ENCODE assay signal across 1 cellular context in the genomic region with DNA sequence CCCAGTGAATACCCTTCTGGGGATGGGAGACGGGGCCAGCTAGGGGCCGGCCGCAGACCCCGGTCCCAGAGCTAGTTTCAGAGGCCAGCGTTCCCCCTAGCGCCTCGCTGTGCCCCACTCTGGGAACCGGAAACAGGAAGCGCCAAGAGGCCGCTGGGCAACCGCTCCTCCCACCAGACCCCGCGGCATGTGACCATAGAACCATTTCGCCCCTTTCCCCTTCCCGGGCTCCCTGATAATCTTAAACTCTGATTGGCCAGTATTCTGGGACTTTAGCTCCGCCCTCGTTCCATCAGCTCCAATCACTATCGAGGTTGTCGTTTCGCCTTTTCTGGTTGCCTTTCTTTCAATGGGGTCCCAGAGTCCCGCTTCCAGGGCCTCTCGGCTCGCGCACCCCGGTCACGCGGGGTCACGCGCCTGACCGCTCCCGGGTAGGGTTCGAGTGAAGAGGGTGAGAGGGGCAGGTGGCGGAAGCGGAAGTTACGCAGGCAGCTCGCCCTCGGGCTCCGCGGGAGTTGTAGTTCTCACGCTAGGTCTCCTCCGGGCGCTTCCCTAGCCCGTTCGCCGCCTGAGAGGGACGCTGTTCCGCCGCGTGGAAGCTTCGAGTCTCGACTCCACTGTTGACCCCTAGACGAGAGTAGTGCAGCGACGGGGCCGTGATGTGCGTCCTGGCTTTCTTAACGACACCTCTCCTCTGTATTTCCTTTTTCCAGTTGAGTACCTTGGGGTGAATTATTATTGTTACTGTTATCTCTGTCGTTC.
A peak's percentile ranks its signal among the peaks of the same experiment; 100 is the strongest.
TF ChIP-seq lines count a peak whose summit lies in the region.

A gene (minus strand): TSS at position 121 of the 762 bp plus-strand sequence. CDS start 3,241 bp downstream, outside the sequence.

TF ChIP-seq in HepG2, 621 proteins besides CTCF, POLR2A, EP300 and RAD21 (continued from another document and continues in another):
- TF ChIP-seq ZNF83 (CRISPR knock-in tag; IDR thresholded peaks at IDR 0.05; ENCODE audit: borderline replicate concordance) = no peak
- TF ChIP-seq SAFB2 (CRISPR knock-in tag; IDR thresholded peaks at IDR 0.05; ENCODE audit: borderline replicate concordance, low read depth) = 0 out of 2 replicates have a peak, but pooled peaks have one; percentile 46
- no peak for TF ChIP-seq ZFYVE20 (CRISPR knock-in tag; IDR thresholded peaks at IDR 0.05; ENCODE audit: borderline replicate concordance, low read depth)
- TF ChIP-seq SALL2 (CRISPR knock-in tag; IDR thresholded peaks at IDR 0.05) = peak; percentile 89; the same call in 1 of the 2 replicates
- no peak for TF ChIP-seq ZFP62 (CRISPR knock-in tag; IDR thresholded peaks at IDR 0.05)
- peak; percentile 70 for TF ChIP-seq SIX4 (CRISPR knock-in tag; IDR thresholded peaks at IDR 0.05)
- TF ChIP-seq ZNF766 (CRISPR knock-in tag; IDR thresholded peaks at IDR 0.05; ENCODE audit: borderline replicate concordance) = no peak; the same call in 1 of the 2 replicates
- TF ChIP-seq MTA1 (CRISPR knock-in tag; IDR thresholded peaks at IDR 0.05; ENCODE audit: borderline replicate concordance) = peak; percentile 46; the same call in 1 of the 2 replicates
- TF ChIP-seq, protein P1, sequence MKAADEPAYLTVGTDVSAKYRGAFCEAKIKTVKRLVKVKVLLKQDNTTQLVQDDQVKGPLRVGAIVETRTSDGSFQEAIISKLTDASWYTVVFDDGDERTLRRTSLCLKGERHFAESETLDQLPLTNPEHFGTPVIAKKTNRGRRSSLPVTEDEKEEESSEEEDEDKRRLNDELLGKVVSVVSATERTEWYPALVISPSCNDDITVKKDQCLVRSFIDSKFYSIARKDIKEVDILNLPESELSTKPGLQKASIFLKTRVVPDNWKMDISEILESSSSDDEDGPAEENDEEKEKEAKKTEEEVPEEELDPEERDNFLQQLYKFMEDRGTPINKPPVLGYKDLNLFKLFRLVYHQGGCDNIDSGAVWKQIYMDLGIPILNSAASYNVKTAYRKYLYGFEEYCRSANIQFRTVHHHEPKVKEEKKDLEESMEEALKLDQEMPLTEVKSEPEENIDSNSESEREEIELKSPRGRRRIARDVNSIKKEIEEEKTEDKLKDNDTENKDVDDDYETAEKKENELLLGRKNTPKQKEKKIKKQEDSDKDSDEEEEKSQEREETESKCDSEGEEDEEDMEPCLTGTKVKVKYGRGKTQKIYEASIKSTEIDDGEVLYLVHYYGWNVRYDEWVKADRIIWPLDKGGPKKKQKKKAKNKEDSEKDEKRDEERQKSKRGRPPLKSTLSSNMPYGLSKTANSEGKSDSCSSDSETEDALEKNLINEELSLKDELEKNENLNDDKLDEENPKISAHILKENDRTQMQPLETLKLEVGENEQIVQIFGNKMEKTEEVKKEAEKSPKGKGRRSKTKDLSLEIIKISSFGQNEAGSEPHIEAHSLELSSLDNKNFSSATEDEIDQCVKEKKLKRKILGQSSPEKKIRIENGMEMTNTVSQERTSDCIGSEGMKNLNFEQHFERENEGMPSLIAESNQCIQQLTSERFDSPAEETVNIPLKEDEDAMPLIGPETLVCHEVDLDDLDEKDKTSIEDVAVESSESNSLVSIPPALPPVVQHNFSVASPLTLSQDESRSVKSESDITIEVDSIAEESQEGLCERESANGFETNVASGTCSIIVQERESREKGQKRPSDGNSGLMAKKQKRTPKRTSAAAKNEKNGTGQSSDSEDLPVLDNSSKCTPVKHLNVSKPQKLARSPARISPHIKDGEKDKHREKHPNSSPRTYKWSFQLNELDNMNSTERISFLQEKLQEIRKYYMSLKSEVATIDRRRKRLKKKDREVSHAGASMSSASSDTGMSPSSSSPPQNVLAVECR (CRISPR knock-in tag; IDR thresholded peaks at IDR 0.05; ENCODE audit: borderline replicate concordance) = peak; percentile 84; the same call in 1 of the 2 replicates
- 0 out of 2 replicates have a peak, but pooled peaks have one; percentile 34 for TF ChIP-seq MAZ (IDR thresholded peaks at IDR 0.05; ENCODE audit: borderline replicate concordance, low read depth, low read length)
- peak; percentile 63; the same call in 1 of the 2 replicates for TF ChIP-seq MAZ (CRISPR knock-in tag; IDR thresholded peaks at IDR 0.05; ENCODE audit: low read depth)
- TF ChIP-seq, protein P2, sequence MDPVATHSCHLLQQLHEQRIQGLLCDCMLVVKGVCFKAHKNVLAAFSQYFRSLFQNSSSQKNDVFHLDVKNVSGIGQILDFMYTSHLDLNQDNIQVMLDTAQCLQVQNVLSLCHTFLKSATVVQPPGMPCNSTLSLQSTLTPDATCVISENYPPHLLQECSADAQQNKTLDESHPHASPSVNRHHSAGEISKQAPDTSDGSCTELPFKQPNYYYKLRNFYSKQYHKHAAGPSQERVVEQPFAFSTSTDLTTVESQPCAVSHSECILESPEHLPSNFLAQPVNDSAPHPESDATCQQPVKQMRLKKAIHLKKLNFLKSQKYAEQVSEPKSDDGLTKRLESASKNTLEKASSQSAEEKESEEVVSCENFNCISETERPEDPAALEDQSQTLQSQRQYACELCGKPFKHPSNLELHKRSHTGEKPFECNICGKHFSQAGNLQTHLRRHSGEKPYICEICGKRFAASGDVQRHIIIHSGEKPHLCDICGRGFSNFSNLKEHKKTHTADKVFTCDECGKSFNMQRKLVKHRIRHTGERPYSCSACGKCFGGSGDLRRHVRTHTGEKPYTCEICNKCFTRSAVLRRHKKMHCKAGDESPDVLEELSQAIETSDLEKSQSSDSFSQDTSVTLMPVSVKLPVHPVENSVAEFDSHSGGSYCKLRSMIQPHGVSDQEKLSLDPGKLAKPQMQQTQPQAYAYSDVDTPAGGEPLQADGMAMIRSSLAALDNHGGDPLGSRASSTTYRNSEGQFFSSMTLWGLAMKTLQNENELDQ (CRISPR knock-in tag; IDR thresholded peaks at IDR 0.05; ENCODE audit: borderline replicate concordance) = no peak
- no peak for TF ChIP-seq SNRNP70 (IDR thresholded peaks at IDR 0.05; ENCODE audit: low read depth, low read length)
- no peak for TF ChIP-seq ZFP82 (CRISPR knock-in tag; IDR thresholded peaks at IDR 0.05; ENCODE audit: borderline replicate concordance)
- TF ChIP-seq, protein P3, sequence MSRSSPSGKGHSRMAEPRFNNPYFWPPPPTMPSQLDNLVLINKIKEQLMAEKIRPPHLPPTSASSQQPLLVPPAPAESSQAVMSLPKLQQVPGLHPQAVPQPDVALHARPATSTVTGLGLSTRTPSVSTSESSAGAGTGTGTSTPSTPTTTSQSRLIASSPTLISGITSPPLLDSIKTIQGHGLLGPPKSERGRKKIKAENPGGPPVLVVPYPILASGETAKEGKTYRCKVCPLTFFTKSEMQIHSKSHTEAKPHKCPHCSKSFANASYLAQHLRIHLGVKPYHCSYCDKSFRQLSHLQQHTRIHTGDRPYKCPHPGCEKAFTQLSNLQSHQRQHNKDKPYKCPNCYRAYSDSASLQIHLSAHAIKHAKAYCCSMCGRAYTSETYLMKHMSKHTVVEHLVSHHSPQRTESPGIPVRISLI (CRISPR knock-in tag; IDR thresholded peaks at IDR 0.05; ENCODE audit: borderline replicate concordance) = no peak
- peak; percentile 95 for TF ChIP-seq ZNF777 (CRISPR knock-in tag; IDR thresholded peaks at IDR 0.05)
- no peak for TF ChIP-seq ZNF282 (IDR thresholded peaks at IDR 0.05; ENCODE audit: partially characterized antibody)
- no peak for TF ChIP-seq TOPORS (CRISPR knock-in tag; IDR thresholded peaks at IDR 0.05)
- no peak for TF ChIP-seq GLI4 (CRISPR knock-in tag; IDR thresholded peaks at IDR 0.05; ENCODE audit: borderline replicate concordance)
- peak; percentile 88 for TF ChIP-seq ZNF781 (CRISPR knock-in tag; IDR thresholded peaks at IDR 0.05; ENCODE audit: borderline replicate concordance, not compliant biosample characterization)
- no peak for TF ChIP-seq ZNF20 (CRISPR knock-in tag; IDR thresholded peaks at IDR 0.05)
- TF ChIP-seq SCMH1 (CRISPR knock-in tag; IDR thresholded peaks at IDR 0.05; ENCODE audit: borderline replicate concordance) = no peak
- TF ChIP-seq ATM (IDR thresholded peaks at IDR 0.05; ENCODE audit: borderline replicate concordance) = no peak
- no peak for TF ChIP-seq HOXA7 (CRISPR knock-in tag; IDR thresholded peaks at IDR 0.05)
- TF ChIP-seq ZIK1 (CRISPR knock-in tag; IDR thresholded peaks at IDR 0.05; ENCODE audit: borderline replicate concordance, low read depth) = 0 out of 2 replicates have a peak, but pooled peaks have one; percentile 36
- TF ChIP-seq ZMYM2 (CRISPR knock-in tag; IDR thresholded peaks at IDR 0.05) = peak; percentile 74; the same call in 1 of the 2 replicates
- TF ChIP-seq CEBPG (CRISPR knock-in tag; IDR thresholded peaks at IDR 0.05) = no peak; the same call in 1 of the 2 replicates
- TF ChIP-seq POLR2AphosphoS5 (IDR thresholded peaks at IDR 0.05; ENCODE audit: low read depth, low read length) = peak; percentile 87
- TF ChIP-seq, protein P4, sequence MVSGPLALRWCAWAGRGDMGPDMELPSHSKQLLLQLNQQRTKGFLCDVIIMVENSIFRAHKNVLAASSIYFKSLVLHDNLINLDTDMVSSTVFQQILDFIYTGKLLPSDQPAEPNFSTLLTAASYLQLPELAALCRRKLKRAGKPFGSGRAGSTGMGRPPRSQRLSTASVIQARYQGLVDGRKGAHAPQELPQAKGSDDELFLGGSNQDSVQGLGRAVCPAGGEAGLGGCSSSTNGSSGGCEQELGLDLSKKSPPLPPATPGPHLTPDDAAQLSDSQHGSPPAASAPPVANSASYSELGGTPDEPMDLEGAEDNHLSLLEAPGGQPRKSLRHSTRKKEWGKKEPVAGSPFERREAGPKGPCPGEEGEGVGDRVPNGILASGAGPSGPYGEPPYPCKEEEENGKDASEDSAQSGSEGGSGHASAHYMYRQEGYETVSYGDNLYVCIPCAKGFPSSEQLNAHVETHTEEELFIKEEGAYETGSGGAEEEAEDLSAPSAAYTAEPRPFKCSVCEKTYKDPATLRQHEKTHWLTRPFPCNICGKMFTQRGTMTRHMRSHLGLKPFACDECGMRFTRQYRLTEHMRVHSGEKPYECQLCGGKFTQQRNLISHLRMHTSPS (CRISPR knock-in tag; IDR thresholded peaks at IDR 0.05; ENCODE audit: low read depth) = no peak
- TF ChIP-seq NCOA2 (CRISPR knock-in tag; IDR thresholded peaks at IDR 0.05) = no peak; the same call in 1 of the 2 replicates
- TF ChIP-seq THAP11 (CRISPR knock-in tag; IDR thresholded peaks at IDR 0.05) = peak; percentile 100
- TF ChIP-seq, protein P5, sequence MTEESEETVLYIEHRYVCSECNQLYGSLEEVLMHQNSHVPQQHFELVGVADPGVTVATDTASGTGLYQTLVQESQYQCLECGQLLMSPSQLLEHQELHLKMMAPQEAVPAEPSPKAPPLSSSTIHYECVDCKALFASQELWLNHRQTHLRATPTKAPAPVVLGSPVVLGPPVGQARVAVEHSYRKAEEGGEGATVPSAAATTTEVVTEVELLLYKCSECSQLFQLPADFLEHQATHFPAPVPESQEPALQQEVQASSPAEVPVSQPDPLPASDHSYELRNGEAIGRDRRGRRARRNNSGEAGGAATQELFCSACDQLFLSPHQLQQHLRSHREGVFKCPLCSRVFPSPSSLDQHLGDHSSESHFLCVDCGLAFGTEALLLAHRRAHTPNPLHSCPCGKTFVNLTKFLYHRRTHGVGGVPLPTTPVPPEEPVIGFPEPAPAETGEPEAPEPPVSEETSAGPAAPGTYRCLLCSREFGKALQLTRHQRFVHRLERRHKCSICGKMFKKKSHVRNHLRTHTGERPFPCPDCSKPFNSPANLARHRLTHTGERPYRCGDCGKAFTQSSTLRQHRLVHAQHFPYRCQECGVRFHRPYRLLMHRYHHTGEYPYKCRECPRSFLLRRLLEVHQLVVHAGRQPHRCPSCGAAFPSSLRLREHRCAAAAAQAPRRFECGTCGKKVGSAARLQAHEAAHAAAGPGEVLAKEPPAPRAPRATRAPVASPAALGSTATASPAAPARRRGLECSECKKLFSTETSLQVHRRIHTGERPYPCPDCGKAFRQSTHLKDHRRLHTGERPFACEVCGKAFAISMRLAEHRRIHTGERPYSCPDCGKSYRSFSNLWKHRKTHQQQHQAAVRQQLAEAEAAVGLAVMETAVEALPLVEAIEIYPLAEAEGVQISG (CRISPR knock-in tag; IDR thresholded peaks at IDR 0.05) = peak; percentile 89
- TF ChIP-seq, protein P6, sequence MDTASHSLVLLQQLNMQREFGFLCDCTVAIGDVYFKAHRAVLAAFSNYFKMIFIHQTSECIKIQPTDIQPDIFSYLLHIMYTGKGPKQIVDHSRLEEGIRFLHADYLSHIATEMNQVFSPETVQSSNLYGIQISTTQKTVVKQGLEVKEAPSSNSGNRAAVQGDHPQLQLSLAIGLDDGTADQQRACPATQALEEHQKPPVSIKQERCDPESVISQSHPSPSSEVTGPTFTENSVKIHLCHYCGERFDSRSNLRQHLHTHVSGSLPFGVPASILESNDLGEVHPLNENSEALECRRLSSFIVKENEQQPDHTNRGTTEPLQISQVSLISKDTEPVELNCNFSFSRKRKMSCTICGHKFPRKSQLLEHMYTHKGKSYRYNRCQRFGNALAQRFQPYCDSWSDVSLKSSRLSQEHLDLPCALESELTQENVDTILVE (CRISPR knock-in tag; IDR thresholded peaks at IDR 0.05) = peak; percentile 92
- peak; percentile 65 for TF ChIP-seq STAG1 (CRISPR knock-in tag; IDR thresholded peaks at IDR 0.05)
- TF ChIP-seq ZNF205 (CRISPR knock-in tag; IDR thresholded peaks at IDR 0.05) = peak; percentile 23; the same call in 1 of the 2 replicates
- TF ChIP-seq RNF2 (conservative IDR thresholded peaks at IDR 0.05; ENCODE audit: low read depth) = peak; percentile 76
- peak; percentile 46; the same call in 1 of the 2 replicates for TF ChIP-seq NCOR1 (IDR thresholded peaks at IDR 0.05; ENCODE audit: borderline replicate concordance, low read length)
- TF ChIP-seq, protein P7, sequence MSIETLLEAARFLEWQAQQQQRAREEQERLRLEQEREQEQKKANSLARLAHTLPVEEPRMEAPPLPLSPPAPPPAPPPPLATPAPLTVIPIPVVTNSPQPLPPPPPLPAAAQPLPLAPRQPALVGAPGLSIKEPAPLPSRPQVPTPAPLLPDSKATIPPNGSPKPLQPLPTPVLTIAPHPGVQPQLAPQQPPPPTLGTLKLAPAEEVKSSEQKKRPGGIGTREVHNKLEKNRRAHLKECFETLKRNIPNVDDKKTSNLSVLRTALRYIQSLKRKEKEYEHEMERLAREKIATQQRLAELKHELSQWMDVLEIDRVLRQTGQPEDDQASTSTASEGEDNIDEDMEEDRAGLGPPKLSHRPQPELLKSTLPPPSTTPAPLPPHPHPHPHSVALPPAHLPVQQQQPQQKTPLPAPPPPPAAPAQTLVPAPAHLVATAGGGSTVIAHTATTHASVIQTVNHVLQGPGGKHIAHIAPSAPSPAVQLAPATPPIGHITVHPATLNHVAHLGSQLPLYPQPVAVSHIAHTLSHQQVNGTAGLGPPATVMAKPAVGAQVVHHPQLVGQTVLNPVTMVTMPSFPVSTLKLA (IDR thresholded peaks at IDR 0.05) = 0 out of 2 replicates have a peak, but pooled peaks have one; percentile 12
- 0 out of 2 replicates have a peak, but pooled peaks have one; percentile 14 for TF ChIP-seq AHR (CRISPR knock-in tag; IDR thresholded peaks at IDR 0.05)
- TF ChIP-seq, protein P8, sequence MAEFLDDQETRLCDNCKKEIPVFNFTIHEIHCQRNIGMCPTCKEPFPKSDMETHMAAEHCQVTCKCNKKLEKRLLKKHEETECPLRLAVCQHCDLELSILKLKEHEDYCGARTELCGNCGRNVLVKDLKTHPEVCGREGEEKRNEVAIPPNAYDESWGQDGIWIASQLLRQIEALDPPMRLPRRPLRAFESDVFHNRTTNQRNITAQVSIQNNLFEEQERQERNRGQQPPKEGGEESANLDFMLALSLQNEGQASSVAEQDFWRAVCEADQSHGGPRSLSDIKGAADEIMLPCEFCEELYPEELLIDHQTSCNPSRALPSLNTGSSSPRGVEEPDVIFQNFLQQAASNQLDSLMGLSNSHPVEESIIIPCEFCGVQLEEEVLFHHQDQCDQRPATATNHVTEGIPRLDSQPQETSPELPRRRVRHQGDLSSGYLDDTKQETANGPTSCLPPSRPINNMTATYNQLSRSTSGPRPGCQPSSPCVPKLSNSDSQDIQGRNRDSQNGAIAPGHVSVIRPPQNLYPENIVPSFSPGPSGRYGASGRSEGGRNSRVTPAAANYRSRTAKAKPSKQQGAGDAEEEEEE (CRISPR knock-in tag; IDR thresholded peaks at IDR 0.05; ENCODE audit: borderline replicate concordance) = no peak
- peak; percentile 92 for TF ChIP-seq HCFC1 (IDR thresholded peaks at IDR 0.05; ENCODE audit: low read depth, low read length)
